10 cellular contexts compared by ENCODE assay signal in the genomic region with DNA sequence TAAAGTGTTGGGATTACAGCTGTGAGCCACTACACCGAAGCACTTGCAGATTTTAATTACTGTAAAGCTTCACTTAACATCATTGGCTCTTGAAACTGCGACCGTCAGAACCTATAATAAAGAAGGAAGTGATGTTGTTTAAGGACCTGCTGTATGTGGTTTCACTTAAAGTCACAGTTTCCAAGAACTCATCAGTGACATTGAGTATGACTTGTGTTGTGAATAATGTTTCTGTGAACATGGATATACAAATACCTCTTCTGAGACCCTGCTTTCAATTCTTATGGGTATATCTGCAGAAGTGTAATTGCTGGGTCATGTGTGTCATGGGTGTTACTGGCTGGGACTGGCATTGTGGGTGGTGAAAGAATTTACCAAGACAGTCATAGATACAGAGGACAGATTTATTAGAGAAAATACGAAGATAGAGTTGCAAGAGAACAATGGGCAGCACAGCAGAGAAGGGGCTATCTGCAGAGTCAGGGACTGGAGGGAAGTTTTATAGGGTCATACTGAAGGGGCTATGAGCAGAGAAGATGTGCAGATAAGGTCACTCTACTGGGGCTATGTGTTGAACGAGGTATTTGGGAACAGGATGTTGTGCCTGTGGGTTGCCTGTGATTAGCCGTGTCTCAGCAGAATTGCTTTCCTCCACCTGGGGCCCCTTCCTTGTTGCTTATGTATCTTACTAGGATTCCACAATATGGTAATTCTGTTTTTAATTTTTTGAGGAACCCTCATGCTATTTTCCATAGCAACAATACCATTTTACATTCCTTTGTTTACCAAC. TPM values are rescaled to one million over a fixed set of nuclear protein-coding genes. Genes with fewer than 3 reads are reported as not detected.
DNase-seq lines count a peak whose midpoint lies in the region; ATAC-seq, FAIRE-seq and TF ChIP-seq lines count a peak whose summit lies in the region.
"Had no signal": no experiment of that assay in that cellular context is flagged by ENCODE, and none has a peak within 500 bp of the region (broad histone marks: within the 10 kb centered on the region; RNA-seq: fewer than 3 reads in every experiment).

No MANE protein-coding gene starts in this region.

- TF ChIP-seq POLR2A in GM12892 (IDR thresholded peaks at IDR 0.05; ENCODE audit: low read depth, low read length) (no peak; the same call in 1 of the 2 replicates), adrenal gland (IDR thresholded peaks at IDR 0.05) (no peak)

- H3K27ac ChIP-seq in adrenal gland (no peak overlapping the region), substantia nigra (ENCODE audit: low read depth, low read length, poor library complexity, severe bottlenecking) (no peak overlapping the region)
- H3K27ac ChIP-seq: epithelial cell of prostate, SJSA1 had no signal

- 71 to 77% (median 71%) methylated on average over 6 of the region's 6 CpGs for WGBS in adrenal gland, 4 donors

- ATAC-seq in GM21381 (IDR thresholded peaks at IDR 0.05; ENCODE audit: unreplicated experiment), result peak; percentile 61
- ATAC-seq in HG03460 (IDR thresholded peaks at IDR 0.05; ENCODE audit: unreplicated experiment), result peak; percentile 50

- peak; percentile 86 for FAIRE-seq in GM12892 (lab: Jason Lieb, UNC)

- H3K36me3 Mint-ChIP-seq in activated T-helper 2 cell treated with anti-CD3 and anti-CD28 coated beads, Interferon-gamma antibody, Interleukin-2, Interleukin-4, amounts not matched to agents 10 μg/mL and 5 μg/mL and 100 μg/mL, durations not matched to agents 14 hours and 24 hours and 36 hours (ENCODE audit: low read depth), result peaks cover 32% of the 10 kb centered on the region

- peak overlapping the region; percentile 74 for H3K4me3 Mint-ChIP-seq in activated T-helper 2 cell treated with anti-CD3 and anti-CD28 coated beads, Interferon-gamma antibody, Interleukin-2, Interleukin-4, amounts not matched to agents 10 μg/mL and 5 μg/mL and 100 μg/mL, durations not matched to agents 14 hours and 24 hours and 36 hours (ENCODE audit: low read depth)

- H3K27ac Mint-ChIP-seq in activated T-helper 2 cell treated with anti-CD3 and anti-CD28 coated beads, Interferon-gamma antibody, Interleukin-2, Interleukin-4, amounts not matched to agents 10 μg/mL and 5 μg/mL and 100 μg/mL, durations not matched to agents 14 hours and 24 hours and 36 hours, result peak overlapping the region; percentile 97

- TF ChIP-seq CTCF in adrenal gland (IDR thresholded peaks at IDR 0.05), result no peak

- no peaks in the 10 kb centered on the region for H3K9me3 Mint-ChIP-seq in activated T-helper 2 cell treated with anti-CD3 and anti-CD28 coated beads, Interferon-gamma antibody, Interleukin-2, Interleukin-4, amounts not matched to agents 10 μg/mL and 5 μg/mL and 100 μg/mL, durations not matched to agents 14 hours and 24 hours and 36 hours

- H3K27me3 ChIP-seq in adrenal gland, result no peaks in the 10 kb centered on the region
- H3K27me3 ChIP-seq: SJSA1 had no signal

- no peaks in the 10 kb centered on the region for H3K27me3 Mint-ChIP-seq in activated T-helper 2 cell treated with anti-CD3 and anti-CD28 coated beads, Interferon-gamma antibody, Interleukin-2, Interleukin-4, amounts not matched to agents 10 μg/mL and 5 μg/mL and 100 μg/mL, durations not matched to agents 14 hours and 24 hours and 36 hours (ENCODE audit: low read depth)

- intact Hi-C loops in activated T-helper 2 cell treated with anti-CD3 and anti-CD28 coated beads, Interferon-gamma antibody, Interleukin-2, Interleukin-4, amounts not matched to agents 10 μg/mL and 5 μg/mL and 100 μg/mL, durations not matched to agents 14 hours and 24 hours and 36 hours (cut with micrococcal nuclease), result loop anchor here (1.0 to 5.0 kb wide), 5 partner anchors 35 to 993 kb away; partner anchors contain the start of genes ACTL6A, TTC14, USP13 and ZNF639
- intact Hi-C loops in adrenal gland (cut with DNase I), result no loop called here

- H3K4me1 Mint-ChIP-seq in activated T-helper 2 cell treated with anti-CD3 and anti-CD28 coated beads, Interferon-gamma antibody, Interleukin-2, Interleukin-4, amounts not matched to agents 10 μg/mL and 5 μg/mL and 100 μg/mL, durations not matched to agents 14 hours and 24 hours and 36 hours (ENCODE audit: low read depth), result peaks cover 47% of the 10 kb centered on the region

- no peaks in the 10 kb centered on the region for H3K9me3 ChIP-seq in adrenal gland (replicated peaks in 1 of 3)
- H3K9me3 ChIP-seq: SJSA1 had no signal

- DNase-seq in GM12892 (ENCODE audit: insufficient read length) (no peak), adrenal gland (no peak), GM03348 (ENCODE audit: low spot score) (no peak), substantia nigra (lab: John Stamatoyannopoulos, UW) (no peak)
- DNase-seq in activated T-helper 2 cell treated with anti-CD3 and anti-CD28 coated beads, Interferon-gamma antibody, Interleukin-2, Interleukin-4, amounts not matched to agents 10 μg/mL and 5 μg/mL and 100 μg/mL, durations not matched to agents 14 hours and 24 hours and 36 hours (ENCODE audit: low spot score), result peak; percentile 25
- no peak for DNase-seq in stimulated activated CD8-positive, alpha-beta memory T cell treated with anti-CD3 and anti-CD28 coated beads, Interleukin-4, amount 100 ng/mL, for 48 hours

- peaks cover under 1 to 37% of the 10 kb centered on the region in 2 donors for H3K4me1 ChIP-seq in adrenal gland (replicated peaks in 1 of 2)

- no peaks in the 10 kb centered on the region for H3K36me3 ChIP-seq in adrenal gland (replicated peaks in 1 of 2)

- no peak overlapping the region for H3K4me3 ChIP-seq in adrenal gland
- H3K4me3 ChIP-seq: SJSA1 had no signal

RNA-seq across cellular contexts. Expression of gene NDUFB5, which starts 4.5 kb away (rescaled TPM):
- polyA plus RNA-seq in GM12892 (2012; ENCODE audit: missing spikeins), result 158 TPM
- 90.3 and 91.6 TPM in 2 replicates for total RNA-seq in activated T-helper 2 cell treated with anti-CD3 and anti-CD28 coated beads, Interferon-gamma antibody, Interleukin-2, Interleukin-4, amounts not matched to agents 10 μg/mL and 5 μg/mL and 100 μg/mL, durations not matched to agents 14 hours and 24 hours and 36 hours
- 100 to 1,000 TPM; 129 to 200 (median 173) TPM for total RNA-seq in adrenal gland
- 100 to 1,000 TPM; 105 to 240 (median 126) TPM for polyA plus RNA-seq in adrenal gland

RNA-seq across cellular contexts. Expression of gene MRPL47, which starts 4.7 kb away (rescaled TPM):
- polyA plus RNA-seq in GM12892 (2012; ENCODE audit: missing spikeins), result 55.9 TPM
- 61.2 and 64.4 TPM in 2 replicates for total RNA-seq in activated T-helper 2 cell treated with anti-CD3 and anti-CD28 coated beads, Interferon-gamma antibody, Interleukin-2, Interleukin-4, amounts not matched to agents 10 μg/mL and 5 μg/mL and 100 μg/mL, durations not matched to agents 14 hours and 24 hours and 36 hours
- 10 to 100 TPM; 15.9 to 56.6 (median 32.1) TPM for total RNA-seq in adrenal gland
- polyA plus RNA-seq in adrenal gland, result 100 to 1,000 TPM in 1 of 3 donors, 10 to 100 TPM in 2; 62.1 to 108 (median 94.0) TPM

RNA-seq across cellular contexts. Expression of gene USP13, which starts 43.7 kb away (rescaled TPM):
- polyA plus RNA-seq in GM12892 (2012; ENCODE audit: missing spikeins), result 5.0 TPM
- 16.4 and 17.0 TPM in 2 replicates for total RNA-seq in activated T-helper 2 cell treated with anti-CD3 and anti-CD28 coated beads, Interferon-gamma antibody, Interleukin-2, Interleukin-4, amounts not matched to agents 10 μg/mL and 5 μg/mL and 100 μg/mL, durations not matched to agents 14 hours and 24 hours and 36 hours
- total RNA-seq in adrenal gland, result 10 to 100 TPM; 28.3 to 61.1 (median 48.1) TPM
- polyA plus RNA-seq in adrenal gland, result 10 to 100 TPM in 1 of 3 donors, 1 to 10 TPM in 2; 6.9 to 28.4 (median 9.3) TPM

RNA-seq across cellular contexts. Expression of gene ACTL6A, which starts 46.4 kb away (rescaled TPM):
- polyA plus RNA-seq in GM12892 (2012; ENCODE audit: missing spikeins), result 77.4 TPM
- 114 and 121 TPM in 2 replicates for total RNA-seq in activated T-helper 2 cell treated with anti-CD3 and anti-CD28 coated beads, Interferon-gamma antibody, Interleukin-2, Interleukin-4, amounts not matched to agents 10 μg/mL and 5 μg/mL and 100 μg/mL, durations not matched to agents 14 hours and 24 hours and 36 hours
- 10 to 100 TPM; 28.9 to 62.9 (median 35.1) TPM for total RNA-seq in adrenal gland
- polyA plus RNA-seq in adrenal gland, result 10 to 100 TPM; 49.0 to 57.2 (median 50.7) TPM
